ENCODE assay signal across 8 cellular contexts in the genomic region with DNA sequence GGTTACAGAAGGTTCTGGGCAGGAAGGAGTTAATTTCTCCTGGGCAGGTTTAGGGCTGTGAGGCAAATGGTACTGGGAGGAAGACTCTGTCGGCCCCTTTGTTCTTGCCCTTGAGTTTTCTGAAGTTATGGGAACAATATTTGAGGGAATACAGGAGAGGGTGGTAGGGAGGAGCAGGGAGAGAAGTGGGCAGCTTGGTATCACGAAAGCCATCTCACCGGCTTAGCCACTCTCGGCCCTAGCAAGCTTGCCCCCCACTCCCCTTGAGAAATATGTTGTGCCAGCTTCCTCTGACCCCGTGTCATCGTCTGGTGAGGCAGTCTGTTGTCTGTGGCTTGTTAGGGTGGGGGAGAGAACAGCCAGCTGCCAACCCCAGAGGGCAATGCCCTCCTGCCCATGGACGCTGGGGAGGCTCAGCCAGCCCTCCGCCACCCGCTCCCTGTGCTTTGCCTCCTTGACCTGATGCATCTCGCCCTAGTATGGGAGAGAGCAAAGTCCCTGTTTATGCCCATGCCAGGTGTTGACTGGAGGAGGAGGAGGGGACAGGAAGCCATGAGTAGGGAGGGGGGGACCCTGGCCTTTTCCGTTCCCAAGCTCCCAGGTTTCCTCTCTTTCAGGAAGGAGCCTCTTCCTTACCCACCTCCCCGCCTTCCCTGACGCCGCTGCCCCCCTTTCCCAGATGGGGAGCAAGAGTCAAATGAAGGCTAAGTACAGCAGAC. TPM values are rescaled to one million over a fixed set of nuclear protein-coding genes. Genes with fewer than 3 reads are reported as not detected.
DNase-seq lines count a peak whose midpoint lies in the region; ATAC-seq and TF ChIP-seq lines count a peak whose summit lies in the region.

No MANE protein-coding gene starts in this region.

- TF ChIP-seq CTCF in activated CD8-positive, alpha-beta T cell treated with anti-CD3 and anti-CD28 coated beads for 36 hours (IDR thresholded peaks at IDR 0.05): no peak
- no peak for TF ChIP-seq CTCF in brain (conservative IDR thresholded peaks at IDR 0.05)

- no peaks in the 10 kb centered on the region for H3K9me3 Mint-ChIP-seq in activated CD8-positive, alpha-beta T cell treated with anti-CD3 and anti-CD28 coated beads for 36 hours
- H3K9me3 Mint-ChIP-seq in activated CD8-positive, alpha-beta T cell treated with anti-CD3 and anti-CD28 coated beads, Interleukin-2, amount 10 ng/mL, durations not matched to agents 7 days and 5 days (ENCODE audit: insufficient read depth): no peaks in the 10 kb centered on the region
- peaks cover 0 to 2% (median 0%) of the 10 kb centered on the region in 5 experiments for H3K9me3 Mint-ChIP-seq in brain

- H3K27me3 Mint-ChIP-seq in activated CD8-positive, alpha-beta T cell treated with anti-CD3 and anti-CD28 coated beads for 36 hours: peaks cover 21% of the 10 kb centered on the region
- H3K27me3 Mint-ChIP-seq in activated CD8-positive, alpha-beta T cell treated with anti-CD3 and anti-CD28 coated beads, Interleukin-2, amount 10 ng/mL, durations not matched to agents 7 days and 5 days (ENCODE audit: low read depth): peaks cover 43% of the 10 kb centered on the region
- H3K27me3 Mint-ChIP-seq in brain: peaks cover 44% of the 10 kb centered on the region

- H3K4me1 ChIP-seq in stomach smooth muscle (ENCODE audit: control insufficient read depth, insufficient read depth, low read length) (peaks cover 61% of the 10 kb centered on the region), aorta (ENCODE audit: control insufficient read depth in 1 of 2, insufficient read depth in 2 of 2, low read length in 2 of 2) (no peaks in the 10 kb centered on the region)

- H3K4me3 ChIP-seq in stomach smooth muscle (ENCODE audit: low read length in 2 of 2) (peak overlapping the region; percentile 88 to 93), aorta (ENCODE audit: low read length in 2 of 2) (no peak overlapping the region)

- peaks cover 34% of the 10 kb centered on the region for H3K4me1 Mint-ChIP-seq in activated CD8-positive, alpha-beta T cell treated with anti-CD3 and anti-CD28 coated beads for 36 hours (ENCODE audit: low read depth)
- H3K4me1 Mint-ChIP-seq in activated CD8-positive, alpha-beta T cell treated with anti-CD3 and anti-CD28 coated beads, Interleukin-2, amount 10 ng/mL, durations not matched to agents 7 days and 5 days (ENCODE audit: low read depth): peaks cover 30% of the 10 kb centered on the region
- H3K4me1 Mint-ChIP-seq in brain: peaks cover 57% of the 10 kb centered on the region

- ATAC-seq in activated CD8-positive, alpha-beta T cell treated with anti-CD3 and anti-CD28 coated beads for 36 hours: peak; percentile 13
- no peak for ATAC-seq in activated CD8-positive, alpha-beta T cell treated with anti-CD3 and anti-CD28 coated beads, Interleukin-2, amount 10 ng/mL, durations not matched to agents 7 days and 5 days
- ATAC-seq in GM21390 (IDR thresholded peaks at IDR 0.05; ENCODE audit: unreplicated experiment) (no peak), aorta (ENCODE audit: low FRiP score) (no peak)

- CTCF ChIA-PET in activated CD8-positive, alpha-beta T cell treated with anti-CD3 and anti-CD28 coated beads for 36 hours (lab: Charles Lee): interaction anchor here (0.6 to 5.1 kb wide), 8 partner anchors 8 to 78 kb away, joined by 3 to 31 read pairs (median 6); a partner anchor contains a TSS
- CTCF ChIA-PET in activated CD8-positive, alpha-beta T cell treated with anti-CD3 and anti-CD28 coated beads, Interleukin-2, amount 10 ng/mL, durations not matched to agents 7 days and 5 days (lab: Charles Lee): interaction anchor here (0.9 to 3.5 kb wide), 7 partner anchors 13 to 78 kb away, joined by 3 to 14 read pairs (median 9); a partner anchor contains a TSS

- H3K9ac ChIP-seq in stomach smooth muscle (ENCODE audit: low read length in 2 of 2): peak overlapping the region; percentile 85 to 87

- no peaks in the 10 kb centered on the region for H3K9me3 ChIP-seq in stomach smooth muscle (ENCODE audit: control insufficient read depth in 2 of 2, low read length in 2 of 2)
- no peaks in the 10 kb centered on the region for H3K9me3 ChIP-seq in aorta (ENCODE audit: control insufficient read depth, low read length)

- POLR2A ChIA-PET in activated CD8-positive, alpha-beta T cell treated with anti-CD3 and anti-CD28 coated beads for 36 hours (lab: Charles Lee): interaction anchor here (0.7 to 1.3 kb wide), 5 partner anchors 12 to 145 kb away, joined by 3 to 4 read pairs (median 3); a partner anchor contains a TSS
- POLR2A ChIA-PET in activated CD8-positive, alpha-beta T cell treated with anti-CD3 and anti-CD28 coated beads, Interleukin-2, amount 10 ng/mL, durations not matched to agents 7 days and 5 days (lab: Charles Lee): interaction anchor here (1.0 to 1.2 kb wide), 3 partner anchors 21 to 153 kb away, joined by 3 to 4 read pairs (median 3); a partner anchor contains a TSS

- H3K27me3 ChIP-seq in stomach smooth muscle (ENCODE audit: control insufficient read depth in 1 of 2, insufficient read depth in 2 of 2, low read length in 2 of 2) (no peaks in the 10 kb centered on the region), aorta (ENCODE audit: control insufficient read depth in 1 of 2, insufficient read depth in 2 of 2, low read length in 1 of 2) (no peaks in the 10 kb centered on the region)

- H3K36me3 ChIP-seq in stomach smooth muscle (ENCODE audit: control insufficient read depth in 2 of 2, insufficient read depth in 2 of 2, low read length in 2 of 2) (peaks cover 17% of the 10 kb centered on the region in 2 donors), aorta (ENCODE audit: control insufficient read depth in 1 of 2, insufficient read depth in 2 of 2, low read length in 1 of 2) (no peaks in the 10 kb centered on the region)

- intact Hi-C loops in activated CD8-positive, alpha-beta T cell treated with anti-CD3 and anti-CD28 coated beads for 36 hours (cut with micrococcal nuclease): no loop called here
- intact Hi-C loops in aorta (cut with DNase I): loop anchor here (5.0 kb wide), 1 partner anchor 37 kb away; no protein-coding TSS in a partner anchor

- no peaks in the 10 kb centered on the region for H3K36me3 Mint-ChIP-seq in activated CD8-positive, alpha-beta T cell treated with anti-CD3 and anti-CD28 coated beads for 36 hours (ENCODE audit: low read depth)
- H3K36me3 Mint-ChIP-seq in activated CD8-positive, alpha-beta T cell treated with anti-CD3 and anti-CD28 coated beads, Interleukin-2, amount 10 ng/mL, durations not matched to agents 7 days and 5 days (ENCODE audit: low read depth): no peaks in the 10 kb centered on the region
- H3K36me3 Mint-ChIP-seq in brain: peaks cover 4% of the 10 kb centered on the region

- H3K27ac Mint-ChIP-seq in activated CD8-positive, alpha-beta T cell treated with anti-CD3 and anti-CD28 coated beads for 36 hours: peak overlapping the region; percentile 14
- H3K27ac Mint-ChIP-seq in activated CD8-positive, alpha-beta T cell treated with anti-CD3 and anti-CD28 coated beads, Interleukin-2, amount 10 ng/mL, durations not matched to agents 7 days and 5 days: no peak overlapping the region
- H3K27ac Mint-ChIP-seq in brain: peak overlapping the region; percentile 55 to 93 (median 78)

- peak overlapping the region; percentile 73 for H3K4me3 Mint-ChIP-seq in activated CD8-positive, alpha-beta T cell treated with anti-CD3 and anti-CD28 coated beads for 36 hours
- H3K4me3 Mint-ChIP-seq in activated CD8-positive, alpha-beta T cell treated with anti-CD3 and anti-CD28 coated beads, Interleukin-2, amount 10 ng/mL, durations not matched to agents 7 days and 5 days: no peak overlapping the region
- peak overlapping the region; percentile 85 to 94 (median 92) for H3K4me3 Mint-ChIP-seq in brain

- DNase-seq in activated CD8-positive, alpha-beta T cell treated with anti-CD3 and anti-CD28 coated beads for 36 hours: no peak
- no peak for DNase-seq in activated CD8-positive, alpha-beta T cell treated with anti-CD3 and anti-CD28 coated beads, Interleukin-2, amount 10 ng/mL, durations not matched to agents 7 days and 5 days
- peak; percentile 55 for DNase-seq in left kidney (ENCODE audit: low read depth, low spot score)
- no peak for DNase-seq in aorta
- DNase-seq in middle frontal gyrus (ENCODE audit: extremely low spot score, low spot score): no peak

- peak overlapping the region; percentile 90 for H3K27ac ChIP-seq in stomach smooth muscle (ENCODE audit: low read length)
- no peak overlapping the region for H3K27ac ChIP-seq in aorta (ENCODE audit: low read depth in 1 of 2, low read length in 2 of 2)

- WGBS in aorta, 2 donors: 22 to 31% methylated on average over 11 to 14 of the region's 14 CpGs

RNA-seq across cellular contexts. Expression of a gene that starts 1.2 kb away (rescaled TPM):
- under 1 TPM; 0.59 to 0.60 TPM for total RNA-seq in activated CD8-positive, alpha-beta T cell treated with anti-CD3 and anti-CD28 coated beads for 36 hours
- not detected for total RNA-seq in activated CD8-positive, alpha-beta T cell treated with anti-CD3 and anti-CD28 coated beads, Interleukin-2, amount 10 ng/mL, durations not matched to agents 7 days and 5 days
- 16.6 TPM for polyA plus RNA-seq in brain (ENCODE audit: insufficient read depth, low read depth, low replicate concordance)
- total RNA-seq in aorta: 10 to 100 TPM; 18.9 to 49.1 TPM
- 10 to 100 TPM in 1 of 2 donors, 1 to 10 TPM in 1; 7.1 to 12.1 TPM for polyA plus RNA-seq in aorta

RNA-seq across cellular contexts. Expression of a gene that starts 6.7 kb away (rescaled TPM):
- total RNA-seq in activated CD8-positive, alpha-beta T cell treated with anti-CD3 and anti-CD28 coated beads for 36 hours: 10 to 100 TPM; 59.7 to 64.0 TPM
- 10 to 100 TPM; 37.5 to 38.9 TPM for total RNA-seq in activated CD8-positive, alpha-beta T cell treated with anti-CD3 and anti-CD28 coated beads, Interleukin-2, amount 10 ng/mL, durations not matched to agents 7 days and 5 days
- polyA plus RNA-seq in brain (ENCODE audit: insufficient read depth, low read depth, low replicate concordance) (27.2 TPM), aorta (10 to 100 TPM; 22.7 to 28.2 TPM)
- total RNA-seq in aorta: 10 to 100 TPM; 19.8 to 26.8 TPM

RNA-seq across cellular contexts. Expression of a gene that starts 11.4 kb away (rescaled TPM):
- total RNA-seq in activated CD8-positive, alpha-beta T cell treated with anti-CD3 and anti-CD28 coated beads for 36 hours: 10 to 100 TPM; 37.1 to 38.1 TPM
- 10 to 100 TPM; 53.2 to 57.7 TPM for total RNA-seq in activated CD8-positive, alpha-beta T cell treated with anti-CD3 and anti-CD28 coated beads, Interleukin-2, amount 10 ng/mL, durations not matched to agents 7 days and 5 days
- 167 TPM for polyA plus RNA-seq in brain (ENCODE audit: insufficient read depth, low read depth, low replicate concordance)
- 10 to 100 TPM; 42.4 to 52.4 TPM for total RNA-seq in aorta
- polyA plus RNA-seq in aorta: 100 to 1,000 TPM; 162 to 200 TPM

RNA-seq across cellular contexts. Expression of a gene that starts 44.2 kb away (rescaled TPM):
- total RNA-seq in activated CD8-positive, alpha-beta T cell treated with anti-CD3 and anti-CD28 coated beads for 36 hours: 100 to 1,000 TPM; 124 to 125 TPM
- 100 to 1,000 TPM; 170 to 190 TPM for total RNA-seq in activated CD8-positive, alpha-beta T cell treated with anti-CD3 and anti-CD28 coated beads, Interleukin-2, amount 10 ng/mL, durations not matched to agents 7 days and 5 days
- polyA plus RNA-seq in brain (ENCODE audit: insufficient read depth, low read depth, low replicate concordance) (390 TPM), aorta (100 to 1,000 TPM; 179 to 255 TPM)
- total RNA-seq in aorta: 100 to 1,000 TPM; 136 to 143 TPM

RNA-seq across cellular contexts. Expression of a gene that starts 44.7 kb away (rescaled TPM):
- total RNA-seq in activated CD8-positive, alpha-beta T cell treated with anti-CD3 and anti-CD28 coated beads for 36 hours: 1 to 10 TPM; 5.8 to 6.1 TPM
- total RNA-seq in activated CD8-positive, alpha-beta T cell treated with anti-CD3 and anti-CD28 coated beads, Interleukin-2, amount 10 ng/mL, durations not matched to agents 7 days and 5 days: 10 to 100 TPM; 14.6 TPM
- polyA plus RNA-seq in brain (ENCODE audit: insufficient read depth, low read depth, low replicate concordance) (11.0 TPM), aorta (1 to 10 TPM in 1 of 2 donors, under 1 TPM in 1; 0.50 to 2.1 TPM)
- 1 to 10 TPM; 1.6 to 3.4 TPM for total RNA-seq in aorta

Comparison
In these comparisons a context has a peak if more than half of its experiments do, and no peak if none do; other contexts are left out.
1. H3K4me3 ChIP-seq: peak in stomach smooth muscle (2 of 2); none in aorta (0 of 2).
2. RNA of a gene that starts 1.2 kb away (total RNA-seq): 18.9 to 49.1 TPM in aorta; 0.59 to 0.60 TPM in activated CD8-positive, alpha-beta T cell treated with anti-CD3 and anti-CD28 coated beads for 36 hours and not detected in activated CD8-positive, alpha-beta T cell treated with anti-CD3 and anti-CD28 coated beads, Interleukin-2, amount 10 ng/mL, durations not matched to agents 7 days and 5 days; every median in the first group is over 10 times any median in the second.